Comparison of ENCODE assay signal across 10 cellular contexts in the genomic region with DNA sequence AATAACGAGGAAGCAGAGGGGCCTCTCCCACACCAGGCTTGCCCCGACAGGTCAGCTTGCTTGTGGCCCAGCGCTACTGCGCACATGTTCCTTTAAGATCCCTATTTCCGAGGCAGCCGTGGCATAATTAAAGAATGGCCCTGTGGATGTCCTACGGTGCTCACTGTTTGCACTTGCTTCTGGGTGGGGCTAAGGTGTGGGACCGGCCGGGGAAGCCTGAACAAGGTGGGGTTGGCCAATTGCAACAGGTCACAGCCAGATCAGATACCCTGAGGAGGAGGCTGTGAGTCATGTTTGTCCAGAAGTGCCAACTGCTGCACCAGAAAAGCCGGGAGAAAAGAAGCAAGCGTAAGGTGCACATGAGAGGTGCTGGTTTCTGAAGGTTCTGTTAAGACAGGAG.
DNase-seq lines count a peak whose midpoint lies in the region; ATAC-seq and TF ChIP-seq lines count a peak whose summit lies in the region.
"Had no signal": no experiment of that assay in that cellular context is flagged by ENCODE, and none has a peak within 500 bp of the region (broad histone marks: within the 10 kb centered on the region; RNA-seq: fewer than 3 reads in every experiment).

No MANE protein-coding gene starts in this region.

- H3K4me1 ChIP-seq in Peyer's patch, result peaks cover 0 to 11% (median 0%) of the 10 kb centered on the region in 4 donors
- H3K4me1 ChIP-seq in tibial nerve, result peaks cover 0 to 34% (median 15%) of the 10 kb centered on the region in 4 donors
- H3K4me1 ChIP-seq in gastroesophageal sphincter, result peaks cover 0 to 26% (median 0%) of the 10 kb centered on the region in 3 donors

- DNase-seq in T-helper 2 cell treated with Interferon-gamma antibody and Interleukin-4, amounts not matched to agents 5 μg/mL and 100 μg/mL, for 36 hours (ENCODE audit: low spot score), result no peak
- no peak for DNase-seq in T-helper 2 cell
- peak in 2 of 3 donors; percentile 83 to 85 for DNase-seq in Peyer's patch
- no peak for DNase-seq in tibial nerve (ENCODE audit: low spot score in 2 of 2)
- no peak for DNase-seq in mesothelial cell of epicardium (ENCODE audit: low spot score in 2 of 2, unreplicated experiment in 2 of 2)
- DNase-seq: activated CD4-positive, alpha-beta T cell treated with anti-CD3 and anti-CD28 coated beads, Interleukin-2, amount 50 U/mL, for 1 hour had no signal

- no peaks in the 10 kb centered on the region for H3K9me3 ChIP-seq in Peyer's patch
- H3K9me3 ChIP-seq in tibial nerve, result peaks cover 0 to 3% (median 0%) of the 10 kb centered on the region in 4 donors
- H3K9me3 ChIP-seq in gastroesophageal sphincter, result peaks cover 0 to 4% (median 0%) of the 10 kb centered on the region in 3 donors
- H3K9me3 ChIP-seq: neutrophil had no signal

- peaks cover 31% of the 10 kb centered on the region for H3K4me1 Mint-ChIP-seq in T-helper 2 cell treated with Interferon-gamma antibody and Interleukin-4, amounts not matched to agents 5 μg/mL and 100 μg/mL, for 36 hours (ENCODE audit: low read depth)
- peaks cover 2% of the 10 kb centered on the region for H3K4me1 Mint-ChIP-seq in mesothelial cell of epicardium

- no peak overlapping the region for H3K4me3 Mint-ChIP-seq in T-helper 2 cell treated with Interferon-gamma antibody and Interleukin-4, amounts not matched to agents 5 μg/mL and 100 μg/mL, for 36 hours
- no peak overlapping the region for H3K4me3 Mint-ChIP-seq in mesothelial cell of epicardium

- peak overlapping the region; percentile 67 for H3K27ac Mint-ChIP-seq in T-helper 2 cell treated with Interferon-gamma antibody and Interleukin-4, amounts not matched to agents 5 μg/mL and 100 μg/mL, for 36 hours
- no peak overlapping the region for H3K27ac Mint-ChIP-seq in mesothelial cell of epicardium

- H3K27me3 ChIP-seq in Peyer's patch, result no peaks in the 10 kb centered on the region
- H3K27me3 ChIP-seq in layer of hippocampus (ENCODE audit: control insufficient read depth, insufficient read depth, low read length), result no peaks in the 10 kb centered on the region
- H3K27me3 ChIP-seq in tibial nerve, result no peaks in the 10 kb centered on the region
- no peaks in the 10 kb centered on the region for H3K27me3 ChIP-seq in gastroesophageal sphincter

- no peaks in the 10 kb centered on the region for H3K36me3 ChIP-seq in Peyer's patch
- peaks cover 0 to 7% (median 0%) of the 10 kb centered on the region in 3 donors for H3K36me3 ChIP-seq in tibial nerve
- H3K36me3 ChIP-seq in gastroesophageal sphincter, result no peaks in the 10 kb centered on the region
- H3K36me3 ChIP-seq: neutrophil had no signal

- peak overlapping the region in 3 of 4 donors; percentile 43 to 73 (median 44) for H3K27ac ChIP-seq in Peyer's patch
- H3K27ac ChIP-seq in layer of hippocampus (ENCODE audit: low read depth, low read length), result peak overlapping the region; percentile 55
- peak overlapping the region; percentile 52 to 84 (median 70) for H3K27ac ChIP-seq in tibial nerve
- H3K27ac ChIP-seq in gastroesophageal sphincter, result peak overlapping the region in 1 of 4 donors; percentile 35
- H3K27ac ChIP-seq: neutrophil had no signal

- TF ChIP-seq CTCF in Peyer's patch (IDR thresholded peaks at IDR 0.05), result no peak
- no peak for TF ChIP-seq CTCF in tibial nerve (IDR thresholded peaks at IDR 0.05)
- TF ChIP-seq CTCF in gastroesophageal sphincter (IDR thresholded peaks at IDR 0.05), result no peak
- TF ChIP-seq CTCF in mesothelial cell of epicardium (IDR thresholded peaks at IDR 0.05; ENCODE audit: unreplicated experiment), result no peak

- TF ChIP-seq EP300 in tibial nerve (IDR thresholded peaks at IDR 0.05), result no peak
- no peak for TF ChIP-seq EP300 in gastroesophageal sphincter (IDR thresholded peaks at IDR 0.05)

- ATAC-seq in GM21390 (IDR thresholded peaks at IDR 0.05; ENCODE audit: unreplicated experiment) (no peak), gastroesophageal sphincter (no peak)

- peaks cover 38% of the 10 kb centered on the region for H3K36me3 Mint-ChIP-seq in T-helper 2 cell treated with Interferon-gamma antibody and Interleukin-4, amounts not matched to agents 5 μg/mL and 100 μg/mL, for 36 hours (ENCODE audit: low read depth)
- peaks cover 3% of the 10 kb centered on the region for H3K36me3 Mint-ChIP-seq in mesothelial cell of epicardium

- no peaks in the 10 kb centered on the region for H3K27me3 Mint-ChIP-seq in T-helper 2 cell treated with Interferon-gamma antibody and Interleukin-4, amounts not matched to agents 5 μg/mL and 100 μg/mL, for 36 hours (ENCODE audit: low read depth)
- H3K27me3 Mint-ChIP-seq in mesothelial cell of epicardium (ENCODE audit: low read depth), result peaks cover 3% of the 10 kb centered on the region

- peak overlapping the region in 1 of 4 donors; percentile 30 for H3K4me3 ChIP-seq in Peyer's patch
- H3K4me3 ChIP-seq in tibial nerve, result peak overlapping the region in 1 of 4 donors; percentile 14
- H3K4me3 ChIP-seq in gastroesophageal sphincter, result no peak overlapping the region

- WGBS in tibial nerve, 2 donors, result 63 to 73% methylated on average over 11 of the region's 11 CpGs
- WGBS in gastroesophageal sphincter (ENCODE audit: low coverage in 1 of 2), 2 donors, result 80 to 92% methylated on average over 2 to 9 of the region's 11 CpGs

- TF ChIP-seq POLR2A in Peyer's patch (IDR thresholded peaks at IDR 0.05) (peak in 1 of 2 donors; percentile 31), tibial nerve (IDR thresholded peaks at IDR 0.05) (no peak), gastroesophageal sphincter (IDR thresholded peaks at IDR 0.05) (no peak)

- peaks cover 10% of the 10 kb centered on the region for H3K9me3 Mint-ChIP-seq in T-helper 2 cell treated with Interferon-gamma antibody and Interleukin-4, amounts not matched to agents 5 μg/mL and 100 μg/mL, for 36 hours
- H3K9me3 Mint-ChIP-seq in mesothelial cell of epicardium, result peaks cover 7% of the 10 kb centered on the region

Comparison
In these comparisons a context has a peak if more than half of its experiments do, and no peak if none do; other contexts are left out.
1. DNase-seq: peak in Peyer's patch (2 of 3); none in T-helper 2 cell treated with Interferon-gamma antibody and Interleukin-4, amounts not matched to agents 5 μg/mL and 100 μg/mL, for 36 hours (single experiment), T-helper 2 cell (0 of 5), tibial nerve (0 of 2) and mesothelial cell of epicardium (0 of 2).